Comparison of ENCODE assay signal across 24 cellular contexts in the genomic region with DNA sequence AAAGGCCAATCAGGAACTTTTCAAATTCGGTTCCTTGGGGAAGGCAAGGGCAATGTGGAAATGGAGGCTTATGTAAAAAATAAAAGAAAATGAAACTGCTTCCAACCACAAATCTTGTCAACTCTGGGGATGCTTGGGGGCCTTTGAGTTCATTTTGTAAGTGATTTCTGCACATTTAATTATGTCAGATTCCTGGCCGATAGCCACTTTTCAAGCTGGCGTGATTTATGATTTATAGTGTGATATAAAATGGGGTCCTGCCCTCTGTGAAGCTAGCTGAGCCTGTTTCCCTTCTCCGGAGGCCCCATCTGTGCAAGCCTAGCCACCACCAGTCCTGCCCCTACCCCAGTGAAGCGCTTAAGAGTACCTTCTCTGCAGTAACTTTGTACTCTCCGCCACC. TPM values are rescaled to one million over a fixed set of nuclear protein-coding genes. Genes with fewer than 3 reads are reported as not detected.
DNase-seq lines count a peak whose midpoint lies in the region; ATAC-seq and TF ChIP-seq lines count a peak whose summit lies in the region.
"Had no signal": no experiment of that assay in that cellular context is flagged by ENCODE, and none has a peak within 500 bp of the region (broad histone marks: within the 10 kb centered on the region; RNA-seq: fewer than 3 reads in every experiment).

No MANE protein-coding gene starts in this region.

- H4K8ac ChIP-seq in neuronal stem cell (ENCODE audit: low read depth, low read length) = no peak overlapping the region

- H2AFZ ChIP-seq in Loucy (ENCODE audit: low read length) (peak overlapping the region; percentile 89), neuronal stem cell (ENCODE audit: low read length) (peak overlapping the region; percentile 37)

- DNase-seq in NCI-H2227 (lab: John Stamatoyannopoulos, UW; ENCODE audit: unreplicated experiment) (peak; percentile 32), NCI-H2227 treated with DMSO at 0.1 percent for 48 hours (lab: John Stamatoyannopoulos, UW) (no peak), NCI-H69 (lab: John Stamatoyannopoulos, UW) (peak; percentile 92), neuronal stem cell (ENCODE audit: low spot score) (no peak)
- DNase-seq in activated CD4-positive, CD25-positive, alpha-beta regulatory T cell treated with anti-CD3 and anti-CD28 coated beads, Interleukin-2, amount 50 U/mL, for 72 hours = no peak
- DNase-seq in CD8-positive, alpha-beta memory T cell = no peak
- DNase-seq: 8988T, ACHN, BE2C, MG63, NCI-H2029, SW 1271 had no signal

- no peak overlapping the region for H3K18ac ChIP-seq in neuronal stem cell (ENCODE audit: low read length)

- H3K9me3 Mint-ChIP-seq in CD8-positive, alpha-beta memory T cell = no peaks in the 10 kb centered on the region
- H3K9me3 Mint-ChIP-seq: T-helper 1 cell treated with Interleukin-12 subunit alpha and Interleukin-12 subunit beta and Interleukin-4 antibody, amounts not matched to agents 30 μg/mL and 1 μg/mL, for 36 hours had no signal

- H3K4me3 Mint-ChIP-seq in CD8-positive, alpha-beta memory T cell = no peak overlapping the region
- H3K4me3 Mint-ChIP-seq: CD14-positive monocyte; T-helper 1 cell treated with Interleukin-12 subunit alpha and Interleukin-12 subunit beta and Interleukin-4 antibody, amounts not matched to agents 30 μg/mL and 1 μg/mL, for 36 hours had no signal

- no peak overlapping the region for H3K14ac ChIP-seq in neuronal stem cell (ENCODE audit: low read length)

- H3K4me1 Mint-ChIP-seq in CD8-positive, alpha-beta memory T cell = no peaks in the 10 kb centered on the region
- H3K4me1 Mint-ChIP-seq: CD14-positive monocyte had no signal

- H3K9me3 ChIP-seq in Loucy (ENCODE audit: insufficient read depth, low read depth, low read length) = no peaks in the 10 kb centered on the region
- no peaks in the 10 kb centered on the region for H3K9me3 ChIP-seq in neuronal stem cell (replicated peaks in 1 of 2; ENCODE audit: control insufficient read depth in 2 of 2, insufficient read depth in 1 of 2, low read depth in 1 of 2, low read length in 2 of 2)
- H3K9me3 ChIP-seq in CD8-positive, alpha-beta memory T cell (ENCODE audit: low read length) = no peaks in the 10 kb centered on the region
- H3K9me3 ChIP-seq: BE2C, MG63 had no signal

- TF ChIP-seq CTCF in Loucy (conservative IDR thresholded peaks at IDR 0.05; ENCODE audit: low read length) = no peak

- peak overlapping the region; percentile 58 for H3K4me2 ChIP-seq in Loucy (ENCODE audit: low read depth, low read length, poor library complexity, severe bottlenecking)
- no peak overlapping the region for H3K4me2 ChIP-seq in neuronal stem cell (ENCODE audit: insufficient read depth, low read length, poor library complexity, severe bottlenecking)

- no peak overlapping the region for H2BK120ac ChIP-seq in neuronal stem cell (ENCODE audit: low read depth, low read length)

- H3K23ac ChIP-seq in neuronal stem cell (ENCODE audit: low read depth, low read length, poor library complexity) = no peak overlapping the region

- POLR2A ChIA-PET in CD8-positive, alpha-beta memory T cell (lab: Charles Lee) = no interaction called here

- no peaks in the 10 kb centered on the region for H3K79me1 ChIP-seq in neuronal stem cell (ENCODE audit: low read depth, low read length)

- H3K27ac Mint-ChIP-seq in CD8-positive, alpha-beta memory T cell = no peak overlapping the region
- H3K27ac Mint-ChIP-seq: CD14-positive monocyte; T-helper 1 cell treated with Interleukin-12 subunit alpha and Interleukin-12 subunit beta and Interleukin-4 antibody, amounts not matched to agents 30 μg/mL and 1 μg/mL, for 36 hours had no signal

- H2BK15ac ChIP-seq in neuronal stem cell (ENCODE audit: low read length) = no peak overlapping the region

- H2BK12ac ChIP-seq in neuronal stem cell (ENCODE audit: low read length) = no peak overlapping the region

- H3K4ac ChIP-seq in neuronal stem cell (ENCODE audit: low read length) = no peak overlapping the region

- H3K9ac ChIP-seq in Loucy (ENCODE audit: low read depth, low read length, poor library complexity, severe bottlenecking) (no peak overlapping the region), neuronal stem cell (ENCODE audit: low read depth, low read length, poor library complexity) (no peak overlapping the region)

- no peaks in the 10 kb centered on the region for H3K36me3 Mint-ChIP-seq in CD8-positive, alpha-beta memory T cell
- H3K36me3 Mint-ChIP-seq: CD14-positive monocyte had no signal

- WGBS in neuronal stem cell (ENCODE audit: extremely low coverage in 2 of 2, insufficient read length in 2 of 2, insufficient replicate concordance in 1 of 2), 2 donors = no CpG with 5 or more reads among the region's 6 CpGs

- peaks cover 7 to 46% of the 10 kb centered on the region in 2 donors for H3K27me3 Mint-ChIP-seq in CD8-positive, alpha-beta memory T cell

- no peaks in the 10 kb centered on the region for H3K9me2 ChIP-seq in Loucy (replicated peaks; ENCODE audit: low read depth, low read length)

- no peak overlapping the region for H4K91ac ChIP-seq in neuronal stem cell (ENCODE audit: low read depth, low read length, poor library complexity)

- CTCF ChIA-PET in CD8-positive, alpha-beta memory T cell (lab: Charles Lee) = no interaction called here

- H3K36me3 ChIP-seq in Loucy (ENCODE audit: insufficient read depth, low read length) (no peaks in the 10 kb centered on the region), neuronal stem cell (replicated peaks in 1 of 2; ENCODE audit: control insufficient read depth in 2 of 2, insufficient read depth in 2 of 2, low read length in 2 of 2) (no peaks in the 10 kb centered on the region)
- H3K36me3 ChIP-seq in CD8-positive, alpha-beta memory T cell (ENCODE audit: insufficient read depth, low read length) = no peaks in the 10 kb centered on the region
- H3K36me3 ChIP-seq: BE2C, MG63 had no signal

- no peak for ATAC-seq in HG03342 (IDR thresholded peaks at IDR 0.05; ENCODE audit: unreplicated experiment)
- ATAC-seq: K562, Panc1 had no signal

- no peaks in the 10 kb centered on the region for H4K20me1 ChIP-seq in Loucy (ENCODE audit: insufficient read depth, low read length, poor library complexity, severe bottlenecking)

- H3K27ac ChIP-seq in neuronal stem cell (replicated peaks; ENCODE audit: low read length) = no peak overlapping the region
- no peak overlapping the region for H3K27ac ChIP-seq in CD8-positive, alpha-beta memory T cell (ENCODE audit: low read depth, low read length)
- H3K27ac ChIP-seq: RWPE1 had no signal

- H3K27me3 ChIP-seq in Loucy (ENCODE audit: insufficient read depth, low read length, poor library complexity, severe bottlenecking) (no peaks in the 10 kb centered on the region), neuronal stem cell (ENCODE audit: control insufficient read depth in 3 of 3, insufficient read depth in 3 of 3, low read depth in 1 of 3, low read length in 3 of 3) (peaks cover 0 to 20% (median 0%) of the 10 kb centered on the region in 3 experiments)
- no peaks in the 10 kb centered on the region for H3K27me3 ChIP-seq in CD8-positive, alpha-beta memory T cell (ENCODE audit: insufficient read depth, low read length, poor library complexity, severe bottlenecking)
- H3K27me3 ChIP-seq: BE2C, MG63 had no signal

- no peak overlapping the region for H2AK5ac ChIP-seq in neuronal stem cell (ENCODE audit: low read depth, low read length)

- H3F3A ChIP-seq in Loucy (ENCODE audit: low read depth) = no peaks in the 10 kb centered on the region

- no peaks in the 10 kb centered on the region for H3K79me2 ChIP-seq in Loucy (ENCODE audit: insufficient read depth, low read length)

- no peak overlapping the region for H2BK5ac ChIP-seq in neuronal stem cell (ENCODE audit: low read length)

- H3K4me3 ChIP-seq in Loucy (ENCODE audit: low read length, poor library complexity, severe bottlenecking) (peak overlapping the region; percentile 60), neuronal stem cell (ENCODE audit: low read length in 2 of 2) (no peak overlapping the region)
- no peak overlapping the region for H3K4me3 ChIP-seq in CD8-positive, alpha-beta memory T cell (ENCODE audit: low read length)
- H3K4me3 ChIP-seq: K562, MG63 had no signal

- H3K4me1 ChIP-seq in Loucy (ENCODE audit: insufficient read depth, low read length, poor library complexity, severe bottlenecking) (peaks cover 15% of the 10 kb centered on the region), neuronal stem cell (ENCODE audit: control insufficient read depth in 2 of 2, insufficient read depth in 1 of 2, low read depth in 1 of 2, low read length in 2 of 2) (peaks cover 0 to 5% of the 10 kb centered on the region in 2 donors)
- H3K4me1 ChIP-seq in CD8-positive, alpha-beta memory T cell (ENCODE audit: insufficient read depth, low read length) = no peaks in the 10 kb centered on the region
- H3K4me1 ChIP-seq: BE2C had no signal

RNA-seq across cellular contexts. Expression of a gene that starts 39.3 kb away (rescaled TPM):
- 171 TPM for polyA plus RNA-seq in neuronal stem cell (2013, experiment 1 of 2)
- polyA plus RNA-seq in neuronal stem cell (2013, experiment 2 of 2) = 176 TPM
- not detected for total RNA-seq in CD8-positive, alpha-beta memory T cell
- polyA plus RNA-seq in CD8-positive, alpha-beta memory T cell = not detected
- total RNA-seq: Daoy, G401, K562, LHCN-M2, OCI-LY7, SK-MEL-5 had no signal
- polyA plus RNA-seq: CD14-positive monocyte, K562 had no signal

Comparison
In these comparisons a context has a peak if more than half of its experiments do, and no peak if none do; other contexts are left out.
1. DNase-seq: peak in NCI-H2227 (single experiment) and NCI-H69 (single experiment); none in NCI-H2227 treated with DMSO at 0.1 percent for 48 hours (single experiment), neuronal stem cell (single experiment), activated CD4-positive, CD25-positive, alpha-beta regulatory T cell treated with anti-CD3 and anti-CD28 coated beads, Interleukin-2, amount 50 U/mL, for 72 hours (single experiment) and CD8-positive, alpha-beta memory T cell (0 of 5).